In the genomic region with DNA sequence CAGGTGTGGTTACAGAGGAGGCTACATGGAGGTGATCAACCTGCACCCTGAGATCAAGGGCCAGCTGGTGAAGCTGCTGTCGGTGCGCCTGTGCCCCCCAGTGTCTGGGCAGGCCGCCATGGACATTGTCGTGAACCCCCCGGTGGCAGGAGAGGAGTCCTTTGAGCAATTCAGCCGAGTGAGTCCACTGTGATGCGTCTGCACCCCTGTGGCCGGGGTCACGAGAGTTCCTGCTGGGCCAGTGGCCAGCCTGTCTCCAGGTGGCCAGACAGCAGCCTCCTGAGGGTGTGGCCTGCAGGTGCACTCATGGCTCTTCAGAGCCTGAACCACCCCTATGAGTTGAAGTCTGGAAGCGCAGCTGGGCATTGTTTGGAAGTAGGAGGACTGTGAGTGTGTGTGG, we compare ENCODE assay signal across 20 cellular contexts. TPM values are rescaled to one million over a fixed set of nuclear protein-coding genes. Genes with fewer than 3 reads are reported as not detected.
A peak's percentile ranks its signal among the peaks of the same experiment; 100 is the strongest.
DNase-seq lines count a peak whose midpoint lies in the region; ATAC-seq, FAIRE-seq and TF ChIP-seq lines count a peak whose summit lies in the region.
"Had no signal": no experiment of that assay in that cellular context is flagged by ENCODE, and none has a peak within 500 bp of the region (broad histone marks: within the 10 kb centered on the region; RNA-seq: fewer than 3 reads in every experiment).

No MANE protein-coding gene starts in this region.

- peak overlapping the region; percentile 47 to 67 for H3K27ac ChIP-seq in esophagus (ENCODE audit: low read depth in 2 of 2, low read length in 1 of 2)
- no peak overlapping the region for H3K27ac ChIP-seq in small intestine (ENCODE audit: low read depth in 1 of 2, low read length in 1 of 2)
- H3K27ac ChIP-seq: PC-9 had no signal

- no peaks in the 10 kb centered on the region for H3K36me3 Mint-ChIP-seq in activated CD4-positive, alpha-beta T cell treated with anti-CD3 and anti-CD28 coated beads, Interleukin-2, amount 10 ng/mL, durations not matched to agents 24 days and 14 days (ENCODE audit: low read depth)
- peaks cover 13% of the 10 kb centered on the region for H3K36me3 Mint-ChIP-seq in activated CD4-positive, alpha-beta T cell treated with anti-CD3 and anti-CD28 coated beads for 36 hours (ENCODE audit: low read depth)

- H3K4me1 Mint-ChIP-seq in activated CD4-positive, alpha-beta T cell treated with anti-CD3 and anti-CD28 coated beads, Interleukin-2, amount 10 ng/mL, durations not matched to agents 24 days and 14 days, result no peaks in the 10 kb centered on the region
- no peaks in the 10 kb centered on the region for H3K4me1 Mint-ChIP-seq in activated CD4-positive, alpha-beta T cell treated with anti-CD3 and anti-CD28 coated beads for 36 hours

- DNase-seq in activated CD4-positive, alpha-beta T cell treated with anti-CD3 and anti-CD28 coated beads, Interleukin-2, amount 10 ng/mL, durations not matched to agents 24 days and 14 days, result no peak
- no peak for DNase-seq in activated CD4-positive, alpha-beta T cell treated with anti-CD3 and anti-CD28 coated beads for 36 hours
- DNase-seq in NCI-H146 (lab: John Stamatoyannopoulos, UW) (peak; percentile 46), small intestine (peak; percentile 11), erythroblast (lab: John Stamatoyannopoulos, UW) (no peak), middle frontal gyrus (ENCODE audit: extremely low spot score, low spot score) (no peak)
- DNase-seq: DND-41, GDM1, GOT3, KG1, NCI-H1105, NCI-H1930, NCI-H2171 treated with DMSO at 0.1 percent for 48 hours, NCI-H524 treated with DMSO at 0.1 percent for 48 hours, PC-9 had no signal

- WGBS in esophagus, 2 donors, result 68 to 89% methylated on average over 10 of the region's 10 CpGs
- WGBS in small intestine, 3 donors, result 40 to 77% (median 63%) methylated on average over 9 to 10 of the region's 10 CpGs

- H3K4me1 ChIP-seq in esophagus (ENCODE audit: control insufficient read depth in 2 of 2, insufficient read depth in 2 of 2, low read length in 1 of 2) (peaks cover 2 to 18% of the 10 kb centered on the region in 2 donors), small intestine (ENCODE audit: control insufficient read depth in 2 of 2, insufficient read depth in 1 of 2, low read depth in 1 of 2, low read length in 1 of 2) (no peaks in the 10 kb centered on the region)

- H3K27me3 ChIP-seq in esophagus (ENCODE audit: control insufficient read depth in 1 of 2, insufficient read depth in 2 of 2, low read length in 2 of 2) (no peaks in the 10 kb centered on the region), small intestine (ENCODE audit: control insufficient read depth in 2 of 2, insufficient read depth in 2 of 2, low read length in 2 of 2) (no peaks in the 10 kb centered on the region)

- POLR2A ChIA-PET in activated CD4-positive, alpha-beta T cell treated with anti-CD3 and anti-CD28 coated beads for 36 hours (lab: Charles Lee), result no interaction called here

- H3K27ac Mint-ChIP-seq in activated CD4-positive, alpha-beta T cell treated with anti-CD3 and anti-CD28 coated beads, Interleukin-2, amount 10 ng/mL, durations not matched to agents 24 days and 14 days, result peak overlapping the region; percentile 24
- no peak overlapping the region for H3K27ac Mint-ChIP-seq in activated CD4-positive, alpha-beta T cell treated with anti-CD3 and anti-CD28 coated beads for 36 hours

- H3K27me3 Mint-ChIP-seq in activated CD4-positive, alpha-beta T cell treated with anti-CD3 and anti-CD28 coated beads, Interleukin-2, amount 10 ng/mL, durations not matched to agents 24 days and 14 days, result no peaks in the 10 kb centered on the region
- no peaks in the 10 kb centered on the region for H3K27me3 Mint-ChIP-seq in activated CD4-positive, alpha-beta T cell treated with anti-CD3 and anti-CD28 coated beads for 36 hours

- H3K9me3 ChIP-seq in esophagus (ENCODE audit: control insufficient read depth in 2 of 2, insufficient read depth in 1 of 2, low read depth in 1 of 2, low read length in 1 of 2), result no peaks in the 10 kb centered on the region
- H3K9me3 ChIP-seq in small intestine (ENCODE audit: control insufficient read depth, low read depth), result no peaks in the 10 kb centered on the region

- FAIRE-seq in small intestine (lab: Jason Lieb, UNC), result no peak
- FAIRE-seq: A204.1, GM12892, HTR-8/SVneo had no signal

- intact Hi-C loops in activated CD4-positive, alpha-beta T cell treated with anti-CD3 and anti-CD28 coated beads, Interleukin-2, amount 10 ng/mL, durations not matched to agents 24 days and 14 days (cut with micrococcal nuclease), result no loop called here
- intact Hi-C loops in activated CD4-positive, alpha-beta T cell treated with anti-CD3 and anti-CD28 coated beads for 36 hours (cut with DNase I, micrococcal nuclease), result no loop called here

- CTCF ChIA-PET in activated CD4-positive, alpha-beta T cell treated with anti-CD3 and anti-CD28 coated beads for 36 hours (lab: Charles Lee), result interaction anchor here (0.6 to 1.2 kb wide), 3 partner anchors 13 to 1443 kb away, joined by 3 read pairs; no protein-coding TSS in a partner anchor

- H3K4me3 ChIP-seq in esophagus (ENCODE audit: low read depth in 1 of 2, low read length in 2 of 2) (no peak overlapping the region), small intestine (ENCODE audit: low read depth in 1 of 2, low read length in 2 of 2) (no peak overlapping the region)
- H3K4me3 ChIP-seq: PC-9 had no signal

- ATAC-seq in activated CD4-positive, alpha-beta T cell treated with anti-CD3 and anti-CD28 coated beads for 36 hours, result no peak
- no peak for ATAC-seq in GM18519 (IDR thresholded peaks at IDR 0.05; ENCODE audit: low FRiP score, unreplicated experiment)

- no peak for TF ChIP-seq POLR2A in erythroblast (IDR thresholded peaks at IDR 0.05; ENCODE audit: low read length)

- H3K4me3 Mint-ChIP-seq in activated CD4-positive, alpha-beta T cell treated with anti-CD3 and anti-CD28 coated beads, Interleukin-2, amount 10 ng/mL, durations not matched to agents 24 days and 14 days, result no peak overlapping the region
- H3K4me3 Mint-ChIP-seq in activated CD4-positive, alpha-beta T cell treated with anti-CD3 and anti-CD28 coated beads for 36 hours, result no peak overlapping the region

- H3K9me3 Mint-ChIP-seq in activated CD4-positive, alpha-beta T cell treated with anti-CD3 and anti-CD28 coated beads, Interleukin-2, amount 10 ng/mL, durations not matched to agents 24 days and 14 days, result no peaks in the 10 kb centered on the region
- H3K9me3 Mint-ChIP-seq in activated CD4-positive, alpha-beta T cell treated with anti-CD3 and anti-CD28 coated beads for 36 hours (ENCODE audit: low read depth), result no peaks in the 10 kb centered on the region

- peaks cover 13 to 48% of the 10 kb centered on the region in 2 donors for H3K36me3 ChIP-seq in esophagus (ENCODE audit: control insufficient read depth in 2 of 2, insufficient read depth in 2 of 2, low read length in 1 of 2)
- peaks cover 0 to 6% of the 10 kb centered on the region in 2 donors for H3K36me3 ChIP-seq in small intestine (ENCODE audit: control insufficient read depth in 2 of 2, insufficient read depth in 2 of 2, low read length in 2 of 2)

RNA-seq across cellular contexts. Expression of a gene that starts 38.1 kb away (rescaled TPM):
- total RNA-seq in activated CD4-positive, alpha-beta T cell treated with anti-CD3 and anti-CD28 coated beads, Interleukin-2, amount 10 ng/mL, durations not matched to agents 24 days and 14 days, result 15.7 and 16.0 TPM in 2 replicates
- 10 to 100 TPM; 25.6 to 34.9 TPM for total RNA-seq in activated CD4-positive, alpha-beta T cell treated with anti-CD3 and anti-CD28 coated beads for 36 hours
- 10 to 100 TPM; 53.8 to 65.8 TPM for polyA plus RNA-seq in esophagus
- 10 to 100 TPM in 1 of 3 donors, 1 to 10 TPM in 2; 2.2 to 25.4 (median 7.2) TPM for polyA plus RNA-seq in small intestine

RNA-seq across cellular contexts. Expression of a gene that starts 51.2 kb away (rescaled TPM):
- total RNA-seq in activated CD4-positive, alpha-beta T cell treated with anti-CD3 and anti-CD28 coated beads, Interleukin-2, amount 10 ng/mL, durations not matched to agents 24 days and 14 days, result 81.7 and 84.2 TPM in 2 replicates
- total RNA-seq in activated CD4-positive, alpha-beta T cell treated with anti-CD3 and anti-CD28 coated beads for 36 hours, result 10 to 100 TPM; 57.2 to 71.2 TPM
- 10 to 100 TPM; 31.1 to 39.2 TPM for polyA plus RNA-seq in esophagus
- 10 to 100 TPM; 33.4 to 43.2 (median 35.7) TPM for polyA plus RNA-seq in small intestine

Comparison
In these comparisons a context has a peak if more than half of its experiments do, and no peak if none do; other contexts are left out.
1. DNase-seq: peak in NCI-H146 (single experiment) and small intestine (single experiment); none in activated CD4-positive, alpha-beta T cell treated with anti-CD3 and anti-CD28 coated beads, Interleukin-2, amount 10 ng/mL, durations not matched to agents 24 days and 14 days (single experiment), activated CD4-positive, alpha-beta T cell treated with anti-CD3 and anti-CD28 coated beads for 36 hours (single experiment), erythroblast (0 of 2) and middle frontal gyrus (single experiment).
2. H3K27ac ChIP-seq: peak in esophagus (2 of 2); none in small intestine (0 of 2).